ENCODE assay signal across 13 cellular contexts in genomic region chr4:4672397-4672796, GRCh38.
"Had no signal": no experiment of that assay in that cellular context is flagged by ENCODE, and none has a peak within 500 bp of the region (broad histone marks: within the 10 kb centered on the region; RNA-seq: fewer than 3 reads in every experiment).

No MANE protein-coding gene starts in this region.

- DNase-seq: activated CD4-positive, alpha-beta T cell treated with anti-CD3 and anti-CD28 coated beads, Interleukin-2, amount 10 ng/mL, durations not matched to agents 24 days and 14 days; activated CD4-positive, CD25-positive, alpha-beta regulatory T cell; activated CD8-positive, alpha-beta memory T cell treated with anti-CD3 and anti-CD28 coated beads for 24 hours; activated naive CD8-positive, alpha-beta T cell treated with anti-CD3 and anti-CD28 coated beads, Interleukin-2, amount 10 ng/mL, durations not matched to agents 7 days and 5 days; effector memory CD4-positive, alpha-beta T cell; immature natural killer cell; lower lobe of right lung; naive thymus-derived CD4-positive, alpha-beta T cell; stimulated activated CD4-positive, alpha-beta T cell treated with anti-CD3 and anti-CD28 coated beads, Interleukin-4, amount 100 ng/mL, for 1 hour; stimulated activated naive B cell treated with anti-CD40 and anti-IgM and Interleukin-4, amounts not matched to agents 10 μg/mL and 1 μg/mL and 100 μg/mL, for 72 hours; tibial artery had no signal

- H3K4me3 ChIP-seq: lower lobe of right lung, ovary, tibial artery, vagina had no signal

- H3K9me3 ChIP-seq: lower lobe of right lung, ovary, tibial artery, vagina had no signal

- H3K27me3 ChIP-seq: ovary, tibial artery, vagina had no signal

- H3K4me1 ChIP-seq: lower lobe of right lung had no signal

- H3K36me3 ChIP-seq: lower lobe of right lung, ovary, tibial artery, vagina had no signal

- ATAC-seq: naive thymus-derived CD4-positive, alpha-beta T cell; stimulated activated naive B cell treated with anti-CD40 and anti-IgM and Interleukin-4, amounts not matched to agents 10 μg/mL and 1 μg/mL and 100 μg/mL, for 72 hours had no signal

- H3K27ac ChIP-seq: lower lobe of right lung, ovary, tibial artery, vagina had no signal
